ENCODE assay signal across 15 cellular contexts in the genomic region with DNA sequence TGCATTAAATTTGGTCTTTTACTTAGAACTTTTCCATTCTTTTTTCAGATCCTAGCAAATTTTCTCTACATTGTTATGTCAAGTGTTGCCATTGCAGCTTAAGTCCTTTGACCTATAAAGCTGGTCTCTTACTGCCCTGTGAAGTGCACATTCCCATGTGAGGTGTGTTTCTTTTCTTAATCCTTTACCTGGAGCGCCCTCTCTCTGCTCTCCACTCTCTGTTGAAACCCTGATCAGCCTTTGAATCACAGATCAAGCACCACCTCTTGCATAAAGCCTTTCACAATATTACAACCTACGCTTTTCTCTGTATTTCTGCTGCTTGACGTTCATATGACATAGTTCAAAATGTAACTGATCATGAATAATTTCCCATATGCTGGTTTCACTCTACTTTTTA.
DNase-seq lines count a peak whose midpoint lies in the region; ATAC-seq, FAIRE-seq and TF ChIP-seq lines count a peak whose summit lies in the region.
"Had no signal": no experiment of that assay in that cellular context is flagged by ENCODE, and none has a peak within 500 bp of the region (broad histone marks: within the 10 kb centered on the region; RNA-seq: fewer than 3 reads in every experiment).

No MANE protein-coding gene starts in this region.

- CTCF ChIA-PET in HepG2 (lab: Yijun Ruan, JAX; ENCODE audit: low intra/inter-chr PET ratio, low total read pairs): no interaction called here

- TF ChIP-seq EP300 in HepG2 (IDR thresholded peaks at IDR 0.05; ENCODE audit: low read depth in 2 of 2, low read length in 2 of 2): no peak
- no peak for TF ChIP-seq EP300 in HepG2 (CRISPR knock-in tag; IDR thresholded peaks at IDR 0.05; ENCODE audit: borderline replicate concordance)

- FAIRE-seq in HepG2 (lab: Jason Lieb, UNC): no peak

- TF ChIP-seq RAD21 in HepG2 (CRISPR knock-in tag; IDR thresholded peaks at IDR 0.05): no peak

- TF ChIP-seq CTCF in WERI-Rb-1 (IDR thresholded peaks at IDR 0.05; ENCODE audit: low read depth, low read length) (no peak), HepG2 (CRISPR knock-in tag; IDR thresholded peaks at IDR 0.05) (peak; percentile 14; the same call in 1 of the 2 replicates)

- no peak for TF ChIP-seq POLR2A in HepG2 (IDR thresholded peaks at IDR 0.05; ENCODE audit: insufficient read depth in 1 of 2, low read depth in 2 of 2, low read length in 2 of 2)

- no peak overlapping the region for H3K4me2 ChIP-seq in HepG2 (ENCODE audit: low read depth, low read length)

- H3K27me3 ChIP-seq in WERI-Rb-1 (ENCODE audit: insufficient read depth, low read depth, severe bottlenecking) (no peaks in the 10 kb centered on the region), HepG2 (ENCODE audit: control insufficient read depth in 1 of 2, insufficient read depth in 2 of 2, low read length in 2 of 2) (no peaks in the 10 kb centered on the region)
- H3K27me3 ChIP-seq: right lobe of liver had no signal

- H3K27ac ChIP-seq in WERI-Rb-1: no peak overlapping the region
- no peak overlapping the region for H3K27ac ChIP-seq in HepG2 (ENCODE audit: extremely low read length, insufficient read depth, low read length)
- H3K27ac ChIP-seq: GM23248, right lobe of liver had no signal

- H4K20me1 ChIP-seq in HepG2 (ENCODE audit: insufficient read depth, low read length): no peaks in the 10 kb centered on the region

- intact Hi-C loops in HepG2 (cut with micrococcal nuclease; ENCODE audit: unreplicated experiment) (no loop called here), posterior cingulate gyrus (cut with DNase I) (loop anchor here (5.0 kb wide), 1 partner anchor 84 kb away; the partner anchor contains the start of gene PCDH17)

- H3K36me3 ChIP-seq in WERI-Rb-1 (no peaks in the 10 kb centered on the region), HepG2 (replicated peaks in 1 of 2; ENCODE audit: control insufficient read depth in 1 of 2, insufficient read depth in 2 of 2, low read length in 2 of 2) (no peaks in the 10 kb centered on the region)
- H3K36me3 ChIP-seq: right lobe of liver had no signal

- H3K4me3 ChIP-seq in WERI-Rb-1 (ENCODE audit: low read depth, low read length) (no peak overlapping the region), HepG2 (replicated peaks in 1 of 3; ENCODE audit: insufficient read depth in 1 of 3, low read depth in 2 of 3, low read length in 3 of 3) (no peak overlapping the region)
- H3K4me3 ChIP-seq: GM23248, right lobe of liver had no signal

- H3K4me1 ChIP-seq in HepG2 (ENCODE audit: insufficient read depth, low read length): no peaks in the 10 kb centered on the region
- H3K4me1 ChIP-seq: right lobe of liver had no signal

- WGBS in HepG2 (ENCODE audit: low lambda C conversion rate): 0% methylated on average over 3 of the region's 3 CpGs

- DNase-seq in Caki2 (ENCODE audit: low read depth): peak; percentile 1
- DNase-seq in HT1080 (ENCODE audit: low read depth): peak; percentile 19
- DNase-seq in WERI-Rb-1: peak; percentile 10
- peak; percentile 2 for DNase-seq in HepG2 (ENCODE audit: low spot score)
- no peak for DNase-seq in posterior cingulate gyrus
- DNase-seq in dedifferentiated amniotic fluid mesenchymal stem cell (ENCODE audit: extremely low spot score): no peak
- DNase-seq in T-helper 2 cell: no peak
- DNase-seq: activated CD4-positive, alpha-beta T cell treated with anti-CD3 and anti-CD28 coated beads, Interleukin-2, amount 50 U/mL, for 4 hours; activated T-cell treated with anti-CD3 and anti-CD28 coated beads, Interleukin-2, amount 50 U/mL, for 72 hours; DMS79; GM23248; NCI-H2227 treated with DMSO at 0.1 percent for 48 hours; right lobe of liver; stimulated activated CD4-positive, alpha-beta T cell treated with anti-CD3 and anti-CD28 coated beads, Interleukin-1b, Interleukin-23, amount 100 ng/mL, for 48 hours had no signal

- no peaks in the 10 kb centered on the region for H3K9me3 ChIP-seq in WERI-Rb-1 (ENCODE audit: severe bottlenecking)
- H3K9me3 ChIP-seq in HepG2 (ENCODE audit: low read length): no peaks in the 10 kb centered on the region
- H3K9me3 ChIP-seq: right lobe of liver had no signal

- ATAC-seq in HepG2 (peak; percentile 42; the same call in 2 of the 3 replicates), HG03565 (IDR thresholded peaks at IDR 0.05; ENCODE audit: unreplicated experiment) (no peak)
- ATAC-seq: activated T-cell treated with anti-CD3 and anti-CD28 coated beads, Interleukin-2, amount 50 U/mL, for 72 hours had no signal

- no peak overlapping the region for H3K9ac ChIP-seq in HepG2 (ENCODE audit: insufficient read depth, low read depth, low read length)
- H3K9ac ChIP-seq: GM23248 had no signal

- no TSS peak for BruUV-seq in HepG2 (replicated peaks; lab: Mats Ljungman, UMichigan)

- POLR2A ChIA-PET in HepG2 (lab: Yijun Ruan, JAX): no interaction called here

- no peaks in the 10 kb centered on the region for H3K79me2 ChIP-seq in HepG2 (ENCODE audit: insufficient read depth, low read length)

- no peak overlapping the region for H2AFZ ChIP-seq in HepG2 (ENCODE audit: low read length)
- H2AFZ ChIP-seq: GM23248 had no signal

- in situ Hi-C loops in Caki2 (cut with HindIII; ENCODE audit: low pct_unique_long_range_greater_than_20kb, low sequenced_read_pairs): no loop called here
- in situ Hi-C loops in HepG2 (cut with HindIII; ENCODE audit: extremely low pct_ligation_motif_present, low pct_unique_long_range_greater_than_20kb): no loop called here

TF ChIP-seq in HepG2, 621 proteins besides CTCF, POLR2A, EP300 and RAD21:
- TF ChIP-seq STAG1 (CRISPR knock-in tag; IDR thresholded peaks at IDR 0.05) (peak; percentile 29; the same call in 1 of the 2 replicates), ZNF282 (IDR thresholded peaks at IDR 0.05; ENCODE audit: partially characterized antibody) (no peak), ZNF430 (CRISPR knock-in tag; IDR thresholded peaks at IDR 0.05) (no peak), GTF2F1 (IDR thresholded peaks at IDR 0.05; ENCODE audit: low read length) (no peak)
- TF ChIP-seq, protein P1, sequence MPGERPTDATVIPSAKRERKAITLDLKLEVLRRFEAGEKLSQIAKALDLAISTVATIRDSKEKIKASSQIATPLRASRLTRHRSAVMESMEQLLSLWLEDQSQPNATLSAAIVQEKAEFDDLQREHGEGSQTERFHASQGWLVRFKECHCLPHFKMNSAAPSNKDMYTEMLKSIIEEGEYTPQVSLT (CRISPR knock-in tag; IDR thresholded peaks at IDR 0.05; ENCODE audit: borderline replicate concordance, low read depth): no peak

Comparison
In these comparisons a context has a peak if more than half of its experiments do, and no peak if none do; other contexts are left out.
1. DNase-seq: peak in Caki2 (single experiment), HT1080 (single experiment), WERI-Rb-1 (single experiment) and HepG2 (single experiment); none in posterior cingulate gyrus (0 of 10), dedifferentiated amniotic fluid mesenchymal stem cell (single experiment) and T-helper 2 cell (0 of 5).